Comparison of ENCODE assay signal across 8 cellular contexts in genomic region chr12:118370601-118371000, GRCh38. TPM values are rescaled to one million over a fixed set of nuclear protein-coding genes. Genes with fewer than 3 reads are reported as not detected.
A peak's percentile ranks its signal among the peaks of the same experiment; 100 is the strongest.
DNase-seq lines count a peak whose midpoint lies in the region; ATAC-seq and TF ChIP-seq lines count a peak whose summit lies in the region.

No MANE protein-coding gene starts in this region.

- H4K20me1 ChIP-seq in GM23338 (replicated peaks; ENCODE audit: insufficient read depth): no peaks in the 10 kb centered on the region

- H3K36me3 ChIP-seq in GM23338 (ENCODE audit: insufficient read depth): no peaks in the 10 kb centered on the region
- H3K36me3 ChIP-seq in gastrocnemius medialis: no peaks in the 10 kb centered on the region

- peak overlapping the region; percentile 95 for H3K4me3 ChIP-seq in GM23338
- peak overlapping the region in 3 of 4 donors; percentile 67 to 99 (median 97) for H3K4me3 ChIP-seq in gastrocnemius medialis

- no peaks in the 10 kb centered on the region for H3K36me3 Mint-ChIP-seq in GM23338 (ENCODE audit: low read depth)

- peak overlapping the region; percentile 96 for H3K4me2 ChIP-seq in GM23338

- in situ Hi-C loops in gastrocnemius medialis (cut with MboI; ENCODE audit: low sequenced_read_pairs in 4 of 4): loop anchor here in 1 of 4 donors (5.0 kb wide), 1 partner anchor 193 kb away; no protein-coding TSS in a partner anchor

- no peaks in the 10 kb centered on the region for H3K9me2 ChIP-seq in GM23338 (ENCODE audit: insufficient read depth)

- peak overlapping the region; percentile 89 for H3K4me3 Mint-ChIP-seq in GM23338

- H3K27me3 ChIP-seq in GM23338 (ENCODE audit: insufficient read depth): peaks cover 22% of the 10 kb centered on the region
- no peaks in the 10 kb centered on the region for H3K27me3 ChIP-seq in gastrocnemius medialis

- H3K4me1 Mint-ChIP-seq in GM23338: peaks cover 25% of the 10 kb centered on the region

- no peak overlapping the region for H3K27ac Mint-ChIP-seq in GM23338

- H3K4me1 ChIP-seq in GM23338 (ENCODE audit: insufficient read depth) (peaks cover 26% of the 10 kb centered on the region), gastrocnemius medialis (peaks cover 34 to 44% of the 10 kb centered on the region in 2 donors)

- H3K27ac ChIP-seq in GM23338 (ENCODE audit: low read depth) (no peak overlapping the region), VCaP (peak overlapping the region; percentile 83), gastrocnemius medialis (peak overlapping the region in 1 of 4 donors; percentile 91), substantia nigra (ENCODE audit: low read depth, low read length, poor library complexity, severe bottlenecking) (no peak overlapping the region)

- H3F3A ChIP-seq in GM23338 (replicated peaks; ENCODE audit: low read depth): no peaks in the 10 kb centered on the region

- DNase-seq in GM23338 (ENCODE audit: low spot score) (no peak), fibroblast of peridontal ligament (ENCODE audit: extremely low read depth) (peak; percentile 23), gastrocnemius medialis (no peak), substantia nigra (lab: John Stamatoyannopoulos, UW) (no peak)

- no peaks in the 10 kb centered on the region; the same call in 1 of the 2 replicates for H3K79me2 ChIP-seq in GM23338 (replicated peaks; ENCODE audit: insufficient read depth)

- no peaks in the 10 kb centered on the region; the same call in 2 of the 3 replicates for H3K9me3 Mint-ChIP-seq in GM23338

- no peak for ATAC-seq in GM23338
- no peak for ATAC-seq in gastrocnemius medialis
- ATAC-seq in HG03097 (IDR thresholded peaks at IDR 0.05; ENCODE audit: low FRiP score, unreplicated experiment): no peak
- no peak for ATAC-seq in GM21390 (IDR thresholded peaks at IDR 0.05; ENCODE audit: unreplicated experiment)
- ATAC-seq in HG02588 (IDR thresholded peaks at IDR 0.05; ENCODE audit: unreplicated experiment): no peak

- TF ChIP-seq CTCF in GM23338 (conservative IDR thresholded peaks at IDR 0.05; ENCODE audit: low read depth in 2 of 2) (no peak), VCaP (conservative IDR thresholded peaks at IDR 0.05) (no peak), gastrocnemius medialis (IDR thresholded peaks at IDR 0.05 in 4 of 5, conservative IDR thresholded peaks at IDR 0.05 in 1 of 5) (no peak)

- intact Hi-C loops in gastrocnemius medialis (cut with DNase I; ENCODE audit: low total_unique reads): loop anchor here (5.0 to 10.0 kb wide), 4 partner anchors 268 to 1834 kb away; partner anchors contain the start of genes HSPB8, RNFT2, RPLP0 and SPRING1

- peak overlapping the region; percentile 95; the same call in 1 of the 2 replicates for H2AFZ ChIP-seq in GM23338

- no peak for TF ChIP-seq POLR2A in gastrocnemius medialis (IDR thresholded peaks at IDR 0.05)

- no peaks in the 10 kb centered on the region for H3K9me3 ChIP-seq in gastrocnemius medialis

- H3K27me3 Mint-ChIP-seq in GM23338 (ENCODE audit: insufficient read depth, low read depth, poor library complexity): peaks cover 16% of the 10 kb centered on the region

TF ChIP-seq in GM23338, 12 proteins besides CTCF, POLR2A, EP300 and RAD21 (continues in another document):
- no peak for TF ChIP-seq EZH2phosphoT487 (IDR thresholded peaks at IDR 0.05; ENCODE audit: unreplicated experiment)
- TF ChIP-seq, protein P1, sequence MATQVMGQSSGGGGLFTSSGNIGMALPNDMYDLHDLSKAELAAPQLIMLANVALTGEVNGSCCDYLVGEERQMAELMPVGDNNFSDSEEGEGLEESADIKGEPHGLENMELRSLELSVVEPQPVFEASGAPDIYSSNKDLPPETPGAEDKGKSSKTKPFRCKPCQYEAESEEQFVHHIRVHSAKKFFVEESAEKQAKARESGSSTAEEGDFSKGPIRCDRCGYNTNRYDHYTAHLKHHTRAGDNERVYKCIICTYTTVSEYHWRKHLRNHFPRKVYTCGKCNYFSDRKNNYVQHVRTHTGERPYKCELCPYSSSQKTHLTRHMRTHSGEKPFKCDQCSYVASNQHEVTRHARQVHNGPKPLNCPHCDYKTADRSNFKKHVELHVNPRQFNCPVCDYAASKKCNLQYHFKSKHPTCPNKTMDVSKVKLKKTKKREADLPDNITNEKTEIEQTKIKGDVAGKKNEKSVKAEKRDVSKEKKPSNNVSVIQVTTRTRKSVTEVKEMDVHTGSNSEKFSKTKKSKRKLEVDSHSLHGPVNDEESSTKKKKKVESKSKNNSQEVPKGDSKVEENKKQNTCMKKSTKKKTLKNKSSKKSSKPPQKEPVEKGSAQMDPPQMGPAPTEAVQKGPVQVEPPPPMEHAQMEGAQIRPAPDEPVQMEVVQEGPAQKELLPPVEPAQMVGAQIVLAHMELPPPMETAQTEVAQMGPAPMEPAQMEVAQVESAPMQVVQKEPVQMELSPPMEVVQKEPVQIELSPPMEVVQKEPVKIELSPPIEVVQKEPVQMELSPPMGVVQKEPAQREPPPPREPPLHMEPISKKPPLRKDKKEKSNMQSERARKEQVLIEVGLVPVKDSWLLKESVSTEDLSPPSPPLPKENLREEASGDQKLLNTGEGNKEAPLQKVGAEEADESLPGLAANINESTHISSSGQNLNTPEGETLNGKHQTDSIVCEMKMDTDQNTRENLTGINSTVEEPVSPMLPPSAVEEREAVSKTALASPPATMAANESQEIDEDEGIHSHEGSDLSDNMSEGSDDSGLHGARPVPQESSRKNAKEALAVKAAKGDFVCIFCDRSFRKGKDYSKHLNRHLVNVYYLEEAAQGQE (IDR thresholded peaks at IDR 0.05; ENCODE audit: unreplicated experiment): no peak
- TF ChIP-seq CREB1 (CRISPR knock-in tag; IDR thresholded peaks at IDR 0.05; ENCODE audit: low read depth): no peak
- TF ChIP-seq ZNF114 (CRISPR knock-in tag; IDR thresholded peaks at IDR 0.05): no peak
- TF ChIP-seq EZH2 (IDR thresholded peaks at IDR 0.05; ENCODE audit: low read depth, unreplicated experiment): no peak
- TF ChIP-seq POLR2AphosphoS5 (IDR thresholded peaks at IDR 0.05; ENCODE audit: low read depth): no peak
- no peak for TF ChIP-seq ZNF462 (CRISPR knock-in tag; IDR thresholded peaks at IDR 0.05)

RNA-seq across cellular contexts. Expression of gene TAOK3, which starts 2.1 kb away (rescaled TPM):
- total RNA-seq in GM23338 (2014; rRNA removed; shearing (Covaris generic)): 7.6 and 7.7 TPM in 2 replicates
- polyA plus RNA-seq in GM23338 (2016; fragmentation: Nextera tagmentation; extraction: Ambion mirVana): 16.7 and 20.4 TPM in 2 replicates
- 10 to 100 TPM; 13.5 to 24.5 (median 15.1) TPM for total RNA-seq in gastrocnemius medialis

RNA-seq across cellular contexts. Expression of gene SUDS3, which starts 5.8 kb away (rescaled TPM):
- total RNA-seq in GM23338 (2014; rRNA removed; shearing (Covaris generic)): 73.8 and 77.1 TPM in 2 replicates
- 53.0 and 56.9 TPM in 2 replicates for polyA plus RNA-seq in GM23338 (2016; fragmentation: Nextera tagmentation; extraction: Ambion mirVana)
- total RNA-seq in gastrocnemius medialis: 10 to 100 TPM; 17.0 to 33.2 (median 29.1) TPM
